Comparison of ENCODE assay signal across 8 cellular contexts in genomic region chr19:48842744-48843162, GRCh38. TPM values are rescaled to one million over a fixed set of nuclear protein-coding genes. Genes with fewer than 3 reads are reported as not detected.
DNase-seq lines count a peak whose midpoint lies in the region; ATAC-seq and TF ChIP-seq lines count a peak whose summit lies in the region.

No MANE protein-coding gene starts in this region.

- POLR2A ChIA-PET in activated CD8-positive, alpha-beta T cell treated with anti-CD3 and anti-CD28 coated beads for 36 hours (lab: Charles Lee): interaction anchor here (0.9 to 1.1 kb wide), 3 partner anchors 61 to 152 kb away, joined by 3 to 4 read pairs (median 3); no protein-coding TSS in a partner anchor

- H3K9me3 Mint-ChIP-seq in activated CD8-positive, alpha-beta T cell treated with anti-CD3 and anti-CD28 coated beads for 36 hours: no peaks in the 10 kb centered on the region

- H3K9me3 ChIP-seq in vagina: no peaks in the 10 kb centered on the region

- peaks cover 0 to 20% of the 10 kb centered on the region in 2 donors for H3K36me3 ChIP-seq in vagina

- TF ChIP-seq POLR2A in vagina (IDR thresholded peaks at IDR 0.05): no peak

- in situ Hi-C loops in GM13976 (cut with MboI; ENCODE audit: low sequenced_read_pairs, unreplicated experiment): loop anchor here (5.0 kb wide), 1 partner anchor 50 kb away; no protein-coding TSS in a partner anchor

- CTCF ChIA-PET in activated CD8-positive, alpha-beta T cell treated with anti-CD3 and anti-CD28 coated beads for 36 hours (lab: Charles Lee): interaction anchor here (0.6 to 8.6 kb wide), 44 partner anchors 11 to 337 kb away, joined by 3 to 227 read pairs (median 4); partner anchors contain the start of genes BCAT2, DBP, DHDH and FUT2

- H3K4me3 ChIP-seq in vagina: no peak overlapping the region

- H3K36me3 Mint-ChIP-seq in activated CD8-positive, alpha-beta T cell treated with anti-CD3 and anti-CD28 coated beads for 36 hours (ENCODE audit: low read depth): no peaks in the 10 kb centered on the region

- H3K27me3 ChIP-seq in vagina: no peaks in the 10 kb centered on the region

- H3K4me1 ChIP-seq in vagina: no peaks in the 10 kb centered on the region

- H3K4me1 Mint-ChIP-seq in activated CD8-positive, alpha-beta T cell treated with anti-CD3 and anti-CD28 coated beads for 36 hours (ENCODE audit: low read depth): no peaks in the 10 kb centered on the region

- H3K4me3 Mint-ChIP-seq in activated CD8-positive, alpha-beta T cell treated with anti-CD3 and anti-CD28 coated beads for 36 hours: no peak overlapping the region

- no peak overlapping the region for H3K27ac Mint-ChIP-seq in activated CD8-positive, alpha-beta T cell treated with anti-CD3 and anti-CD28 coated beads for 36 hours

- peak; percentile 56 for TF ChIP-seq CTCF in GM13976 (IDR thresholded peaks at IDR 0.05; ENCODE audit: borderline replicate concordance, control extremely low read depth, extremely low read depth, insufficient read depth, missing control alignments)
- TF ChIP-seq CTCF in activated CD8-positive, alpha-beta T cell treated with anti-CD3 and anti-CD28 coated beads for 36 hours (IDR thresholded peaks at IDR 0.05): peak; percentile 85
- peak; percentile 77 to 82 (median 81) for TF ChIP-seq CTCF in vagina (IDR thresholded peaks at IDR 0.05)

- DNase-seq in AG08396 (ENCODE audit: low spot score) (peak; percentile 51), GM13976 (ENCODE audit: low spot score) (peak; percentile 67), NCI-H345 (lab: John Stamatoyannopoulos, UW) (peak; percentile 47), epidermal melanocyte (ENCODE audit: insufficient read length, low spot score) (peak; percentile 31), mucosa of gallbladder (ENCODE audit: low spot score) (peak; percentile 44), vagina (ENCODE audit: extremely low spot score in 2 of 2) (no peak)
- peak; percentile 65 for DNase-seq in activated CD8-positive, alpha-beta T cell treated with anti-CD3 and anti-CD28 coated beads for 36 hours

- no peaks in the 10 kb centered on the region for H3K27me3 Mint-ChIP-seq in activated CD8-positive, alpha-beta T cell treated with anti-CD3 and anti-CD28 coated beads for 36 hours

- ATAC-seq in activated CD8-positive, alpha-beta T cell treated with anti-CD3 and anti-CD28 coated beads for 36 hours: peak; percentile 69
- no peak for ATAC-seq in GM18519 (IDR thresholded peaks at IDR 0.05; ENCODE audit: low FRiP score, unreplicated experiment)

- no peak overlapping the region for H3K27ac ChIP-seq in vagina

- intact Hi-C loops in activated CD8-positive, alpha-beta T cell treated with anti-CD3 and anti-CD28 coated beads for 36 hours (cut with micrococcal nuclease): loop anchor here (2.0 kb wide), 1 partner anchor 54 kb away; no protein-coding TSS in a partner anchor
- intact Hi-C loops in vagina (cut with DNase I): no loop called here

RNA-seq across cellular contexts. Expression of gene HSD17B14, which starts 6.5 kb away (rescaled TPM):
- total RNA-seq in activated CD8-positive, alpha-beta T cell treated with anti-CD3 and anti-CD28 coated beads for 36 hours: under 1 TPM; 0.47 to 0.56 TPM
- total RNA-seq in mucosa of gallbladder (10.6 TPM), vagina (19.2 TPM)

RNA-seq across cellular contexts. Expression of gene PLEKHA4, which starts 25.7 kb away (rescaled TPM):
- total RNA-seq in activated CD8-positive, alpha-beta T cell treated with anti-CD3 and anti-CD28 coated beads for 36 hours: 1 to 10 TPM; 9.4 to 9.7 TPM
- 18.9 TPM for total RNA-seq in mucosa of gallbladder
- total RNA-seq in vagina: 37.1 TPM

RNA-seq across cellular contexts. Expression of gene PPP1R15A, which starts 29.5 kb away (rescaled TPM):
- total RNA-seq in activated CD8-positive, alpha-beta T cell treated with anti-CD3 and anti-CD28 coated beads for 36 hours: 10 to 100 TPM; 77.8 to 81.2 TPM
- total RNA-seq in mucosa of gallbladder (42.7 TPM), vagina (52.1 TPM)

RNA-seq across cellular contexts. Expression of gene BCAT2, which starts 31.9 kb away (rescaled TPM):
- 10 to 100 TPM; 59.5 to 63.3 TPM for total RNA-seq in activated CD8-positive, alpha-beta T cell treated with anti-CD3 and anti-CD28 coated beads for 36 hours
- total RNA-seq in mucosa of gallbladder: 56.3 TPM
- total RNA-seq in vagina: 41.5 TPM

RNA-seq across cellular contexts. Expression of gene TULP2, which starts 55.8 kb away (rescaled TPM):
- total RNA-seq in activated CD8-positive, alpha-beta T cell treated with anti-CD3 and anti-CD28 coated beads for 36 hours: under 1 TPM; 0.68 to 0.85 TPM
- 0.75 TPM for total RNA-seq in mucosa of gallbladder
- not detected for total RNA-seq in vagina

Comparison
In these comparisons a context has a peak if more than half of its experiments do, and no peak if none do; other contexts are left out.
1. DNase-seq: peak in AG08396 (single experiment), GM13976 (single experiment), NCI-H345 (single experiment), activated CD8-positive, alpha-beta T cell treated with anti-CD3 and anti-CD28 coated beads for 36 hours (single experiment), epidermal melanocyte (single experiment) and mucosa of gallbladder (single experiment); none in vagina (0 of 2).
2. Peak in every context shown above with its lines, with median percentiles within 50 percentile points of each other: CTCF ChIP-seq.